ENCODE assay signal across 8 cellular contexts in genomic region chr19:32605544-32605943, GRCh38.
"Had no signal": no experiment of that assay in that cellular context is flagged by ENCODE, and none has a peak within 500 bp of the region (broad histone marks: within the 10 kb centered on the region; RNA-seq: fewer than 3 reads in every experiment).

No MANE protein-coding gene starts in this region.

- H3K4me3 Mint-ChIP-seq: HFFc6 had no signal

- H3K9me3 Mint-ChIP-seq: HFFc6 had no signal

- H3K27ac Mint-ChIP-seq: HFFc6 had no signal

- H3K9me3 ChIP-seq: HAP-1 had no signal

- DNase-seq: GM23248, GOT3, H7, HFFc6, IMR-90, KBM-7 had no signal

- ATAC-seq: HCT116 had no signal
